Comparison of ENCODE assay signal across 27 cellular contexts in the genomic region with DNA sequence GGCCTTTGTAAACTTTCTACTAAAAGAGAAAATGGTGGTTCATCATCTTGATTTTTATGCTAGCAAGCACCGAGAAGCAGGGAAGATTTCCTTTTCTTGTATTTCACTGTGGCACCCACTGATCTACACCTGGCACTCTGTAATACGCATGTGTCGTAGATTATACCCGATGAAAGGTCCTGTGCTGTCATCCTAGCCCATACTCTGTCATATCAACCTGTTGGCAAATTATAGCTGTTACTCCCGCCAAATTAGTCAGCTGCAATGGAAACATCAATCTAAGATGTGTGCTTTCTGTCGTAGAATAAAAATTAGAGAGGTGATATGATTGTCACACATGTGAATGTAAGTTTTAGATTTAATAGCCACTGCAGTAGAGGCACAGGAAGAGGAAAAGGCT.
"Had no signal": no experiment of that assay in that cellular context is flagged by ENCODE, and none has a peak within 500 bp of the region (broad histone marks: within the 10 kb centered on the region; RNA-seq: fewer than 3 reads in every experiment).

No MANE protein-coding gene starts in this region.

- H3K27ac Mint-ChIP-seq: stimulated activated effector memory CD8-positive, alpha-beta T cell treated with anti-CD3 and anti-CD28 coated beads, Interleukin-12 subunit alpha, Interleukin-12 subunit beta, amount 100 ng/mL, for 72 hours; stimulated activated memory B cell treated with anti-CD40 and anti-IgM and Interleukin-4, amounts not matched to agents 10 μg/mL and 1 μg/mL and 100 μg/mL, for 72 hours; stimulated activated naive B cell treated with anti-CD40 and anti-IgM and Interleukin-4, amounts not matched to agents 10 μg/mL and 1 μg/mL and 100 μg/mL, for 72 hours; stimulated activated naive CD8-positive, alpha-beta T cell treated with anti-CD3 and anti-CD28 coated beads, Interleukin-15, amount 100 ng/mL, for 72 hours; stimulated activated naive CD8-positive, alpha-beta T cell treated with anti-CD3 and anti-CD28 coated beads, Interleukin-15, Interleukin-2, amounts not matched to agents 100 ng/mL and 50 ng/mL, for 24 hours; type B pancreatic cell had no signal

- H3K27ac ChIP-seq: stomach, suprapubic skin, testis, thoracic aorta, thyroid gland, tibial artery, tibial nerve, transverse colon, upper lobe of left lung, upper lobe of right lung, uterus, vagina had no signal

- H3K36me3 Mint-ChIP-seq: stimulated activated effector memory CD8-positive, alpha-beta T cell treated with anti-CD3 and anti-CD28 coated beads, Interleukin-12 subunit alpha, Interleukin-12 subunit beta, amount 100 ng/mL, for 72 hours; stimulated activated memory B cell treated with anti-CD40 and anti-IgM and Interleukin-4, amounts not matched to agents 10 μg/mL and 1 μg/mL and 100 μg/mL, for 72 hours; stimulated activated naive B cell treated with anti-CD40 and anti-IgM and Interleukin-4, amounts not matched to agents 10 μg/mL and 1 μg/mL and 100 μg/mL, for 72 hours; type B pancreatic cell had no signal

- H3K9me3 Mint-ChIP-seq: type B pancreatic cell had no signal

- H3K4me3 ChIP-seq: stomach, suprapubic skin, testis, thoracic aorta, thyroid gland, tibial artery, tibial nerve, transverse colon, upper lobe of left lung, upper lobe of right lung, uterus, vagina had no signal

- H3K4me3 Mint-ChIP-seq: stimulated activated effector memory CD8-positive, alpha-beta T cell treated with anti-CD3 and anti-CD28 coated beads, Interleukin-12 subunit alpha, Interleukin-12 subunit beta, amount 100 ng/mL, for 72 hours; stimulated activated memory B cell treated with anti-CD40 and anti-IgM and Interleukin-4, amounts not matched to agents 10 μg/mL and 1 μg/mL and 100 μg/mL, for 72 hours; stimulated activated naive B cell treated with anti-CD40 and anti-IgM and Interleukin-4, amounts not matched to agents 10 μg/mL and 1 μg/mL and 100 μg/mL, for 72 hours; stimulated activated naive CD8-positive, alpha-beta T cell treated with anti-CD3 and anti-CD28 coated beads, Interleukin-15, amount 100 ng/mL, for 72 hours; stimulated activated naive CD8-positive, alpha-beta T cell treated with anti-CD3 and anti-CD28 coated beads, Interleukin-15, Interleukin-2, amounts not matched to agents 100 ng/mL and 50 ng/mL, for 24 hours; type B pancreatic cell had no signal

- H3K27me3 ChIP-seq: stomach, suprapubic skin, testis, thyroid gland, tibial artery, tibial nerve, transverse colon, upper lobe of left lung, upper lobe of right lung, uterus, vagina had no signal

- H3K36me3 ChIP-seq: stomach, suprapubic skin, thoracic aorta, thyroid gland, tibial artery, tibial nerve, transverse colon, upper lobe of left lung, upper lobe of right lung, vagina had no signal

- H3K4me1 Mint-ChIP-seq: stimulated activated effector memory CD8-positive, alpha-beta T cell treated with anti-CD3 and anti-CD28 coated beads, Interleukin-12 subunit alpha, Interleukin-12 subunit beta, amount 100 ng/mL, for 72 hours; stimulated activated memory B cell treated with anti-CD40 and anti-IgM and Interleukin-4, amounts not matched to agents 10 μg/mL and 1 μg/mL and 100 μg/mL, for 72 hours; stimulated activated naive B cell treated with anti-CD40 and anti-IgM and Interleukin-4, amounts not matched to agents 10 μg/mL and 1 μg/mL and 100 μg/mL, for 72 hours; stimulated activated naive CD8-positive, alpha-beta T cell treated with anti-CD3 and anti-CD28 coated beads, Interleukin-15, amount 100 ng/mL, for 72 hours had no signal

- H3K4me1 ChIP-seq: stomach, suprapubic skin, testis, thyroid gland, tibial artery, tibial nerve, transverse colon, upper lobe of left lung, upper lobe of right lung, uterus, vagina had no signal

- DNase-seq: stimulated activated CD4-positive, alpha-beta T cell treated with anti-CD3 and anti-CD28 coated beads, Interleukin-2, amount 100 ng/mL, for 48 hours; stimulated activated CD4-positive, alpha-beta T cell treated with anti-CD3 and anti-CD28 coated beads, Interleukin-4, amount 100 ng/mL, for 1 hour; stimulated activated CD4-positive, alpha-beta T cell treated with anti-CD3 and anti-CD28 coated beads, Interleukin-4, amount 100 ng/mL, for 24 hours; stimulated activated CD8-positive, alpha-beta memory T cell treated with anti-CD3 and anti-CD28 coated beads, Interleukin-4, amount 100 ng/mL, for 48 hours; stimulated activated naive B cell treated with anti-CD40 and anti-IgM and Interleukin-4, amounts not matched to agents 10 μg/mL and 1 μg/mL and 100 μg/mL, for 72 hours; stimulated activated naive CD4-positive, alpha-beta T cell; stimulated activated naive CD4-positive, alpha-beta T cell treated with Interleukin-2 at 50 U/mL for 16 hours; stimulated activated naive CD8-positive, alpha-beta T cell treated with anti-CD3 and anti-CD28 coated beads, Interleukin-15, amount 100 ng/mL, for 72 hours; stimulated activated naive CD8-positive, alpha-beta T cell treated with anti-CD3 and anti-CD28 coated beads, Interleukin-15, Interleukin-2, amounts not matched to agents 100 U/mL and 50 U/mL, for 24 hours; stomach; substantia nigra; testis; thyroid gland; tibial artery; transverse colon; trophoblast cell; upper lobe of left lung; upper lobe of right lung; uterus had no signal

- H3K9me3 ChIP-seq: suprapubic skin, testis, thoracic aorta, thyroid gland, tibial artery, tibial nerve, transverse colon, upper lobe of left lung, upper lobe of right lung, uterus, vagina had no signal

- H3K27me3 Mint-ChIP-seq: stimulated activated memory B cell treated with anti-CD40 and anti-IgM and Interleukin-4, amounts not matched to agents 10 μg/mL and 1 μg/mL and 100 μg/mL, for 72 hours; stimulated activated naive B cell treated with anti-CD40 and anti-IgM and Interleukin-4, amounts not matched to agents 10 μg/mL and 1 μg/mL and 100 μg/mL, for 72 hours; stimulated activated naive CD8-positive, alpha-beta T cell treated with anti-CD3 and anti-CD28 coated beads, Interleukin-15, amount 100 ng/mL, for 72 hours; stimulated activated naive CD8-positive, alpha-beta T cell treated with anti-CD3 and anti-CD28 coated beads, Interleukin-15, Interleukin-2, amounts not matched to agents 100 ng/mL and 50 ng/mL, for 24 hours; type B pancreatic cell had no signal

- ATAC-seq: stimulated activated effector memory CD8-positive, alpha-beta T cell treated with anti-CD3 and anti-CD28 coated beads, Interleukin-12 subunit alpha, Interleukin-12 subunit beta, amount 100 ng/mL, for 72 hours; stimulated activated memory B cell treated with anti-CD40 and anti-IgM and Interleukin-4, amounts not matched to agents 10 μg/mL and 1 μg/mL and 100 μg/mL, for 72 hours; stimulated activated naive B cell treated with anti-CD40 and anti-IgM and Interleukin-4, amounts not matched to agents 10 μg/mL and 1 μg/mL and 100 μg/mL, for 72 hours; stimulated activated naive CD8-positive, alpha-beta T cell treated with anti-CD3 and anti-CD28 coated beads, Interleukin-15, amount 100 ng/mL, for 72 hours; stimulated activated naive CD8-positive, alpha-beta T cell treated with anti-CD3 and anti-CD28 coated beads, Interleukin-15, Interleukin-2, amounts not matched to agents 100 U/mL and 50 U/mL, for 24 hours; upper lobe of right lung had no signal
